In genomic region chr1:60510162-60510561, GRCh38 we compare ENCODE assay signal across 14 cellular contexts.
A peak's percentile ranks its signal among the peaks of the same experiment; 100 is the strongest.
DNase-seq lines count a peak whose midpoint lies in the region; ATAC-seq and TF ChIP-seq lines count a peak whose summit lies in the region.
"Had no signal": no experiment of that assay in that cellular context is flagged by ENCODE, and none has a peak within 500 bp of the region (broad histone marks: within the 10 kb centered on the region; RNA-seq: fewer than 3 reads in every experiment).

No MANE protein-coding gene starts in this region.

- H3K4me3 ChIP-seq in PC-3 (ENCODE audit: low read length) = no peak overlapping the region
- no peak overlapping the region for H3K4me3 ChIP-seq in fibroblast of pulmonary artery (replicated peaks; ENCODE audit: low read depth, low read length)
- H3K4me3 ChIP-seq: BLaER1 had no signal

- no peak overlapping the region for H3K4me3 Mint-ChIP-seq in T-cell

- H3K4me1 Mint-ChIP-seq in T-cell = no peaks in the 10 kb centered on the region

- no peak overlapping the region for H3K27ac ChIP-seq in PC-3 (ENCODE audit: low read length)
- H3K27ac ChIP-seq: BLaER1 had no signal

- H3K36me3 Mint-ChIP-seq in T-cell = no peaks in the 10 kb centered on the region

- POLR2A ChIA-PET in PC-3 (lab: Charles Lee; ENCODE audit: unreplicated experiment) = no interaction called here
- POLR2A ChIA-PET in T-cell (lab: Charles Lee) = no interaction called here

- intact Hi-C loops in PC-3 (cut with micrococcal nuclease) = no loop called here

- no peak overlapping the region for H3K27ac Mint-ChIP-seq in T-cell

- no peak overlapping the region for H3K9ac ChIP-seq in PC-3 (ENCODE audit: low read length)
- H3K9ac ChIP-seq: BLaER1 had no signal

- no peak for TF ChIP-seq CTCF in PC-3 (conservative IDR thresholded peaks at IDR 0.05; ENCODE audit: low read depth, low read length)
- TF ChIP-seq CTCF in fibroblast of pulmonary artery (IDR thresholded peaks at IDR 0.05; ENCODE audit: low read length, missing control alignments) = no peak

- H3F3A ChIP-seq in PC-3 (ENCODE audit: low read length, unreplicated experiment) = no peaks in the 10 kb centered on the region

- H2AFZ ChIP-seq in PC-3 (ENCODE audit: low read length) = no peak overlapping the region

- H3K4me1 ChIP-seq in PC-3 (ENCODE audit: insufficient read depth, low read length) = no peaks in the 10 kb centered on the region
- H3K4me1 ChIP-seq: BLaER1 had no signal

- no peaks in the 10 kb centered on the region for H3K79me2 ChIP-seq in PC-3 (ENCODE audit: low read length)

- H3K4me2 ChIP-seq in PC-3 (ENCODE audit: low read length) = no peak overlapping the region
- H3K4me2 ChIP-seq: BLaER1 had no signal

- peak; percentile 45 for ATAC-seq in PC-3
- ATAC-seq in HG02571 (IDR thresholded peaks at IDR 0.05; ENCODE audit: unreplicated experiment) = no peak
- no peak for ATAC-seq in T-cell (replicated peaks in 1 of 4)
- ATAC-seq: Panc1 had no signal

- CTCF ChIA-PET in PC-3 (lab: Charles Lee) (no interaction called here), T-cell (lab: Charles Lee) (no interaction called here)

- H3K27me3 Mint-ChIP-seq in T-cell = no peaks in the 10 kb centered on the region

- H3K36me3 ChIP-seq in PC-3 (ENCODE audit: low read depth, low read length) = no peaks in the 10 kb centered on the region
- H3K36me3 ChIP-seq: BLaER1 had no signal

- H3K9me3 Mint-ChIP-seq in T-cell = peaks cover 0 to 11% (median 10%) of the 10 kb centered on the region in 3 donors

- H4K20me1 ChIP-seq in PC-3 (ENCODE audit: low read length) = no peaks in the 10 kb centered on the region
- H4K20me1 ChIP-seq: BLaER1 had no signal

- DNase-seq in LHCN-M2 (ENCODE audit: low read depth) (peak; percentile 51), PC-3 (peak; percentile 56), fibroblast of pulmonary artery (ENCODE audit: low read depth) (peak; percentile 14), pulmonary artery endothelial cell (ENCODE audit: low read depth, low spot score) (peak; percentile 39), T-cell (no peak)
- no peak for DNase-seq in activated effector memory CD4-positive, alpha-beta T cell treated with anti-CD3 and anti-CD28 coated beads, Interleukin-2, amount 50 U/mL, for 16 hours
- DNase-seq: Kasumi-1, NCI-H1048, NCI-H146, NCI-H2107, Right ventricle myocardium superior had no signal

- no TSS peak for BruUV-seq in PC-3 (replicated peaks; lab: Mats Ljungman, UMichigan)

- H3K27me3 ChIP-seq in PC-3 (ENCODE audit: low read length) = no peaks in the 10 kb centered on the region
- H3K27me3 ChIP-seq: BLaER1 had no signal

- no peaks in the 10 kb centered on the region for H3K9me2 ChIP-seq in PC-3 (replicated peaks; ENCODE audit: low read length)

- no peaks in the 10 kb centered on the region for H3K9me3 ChIP-seq in PC-3 (ENCODE audit: low read length)
- H3K9me3 ChIP-seq: BLaER1 had no signal

Comparison
In these comparisons a context has a peak if more than half of its experiments do, and no peak if none do; other contexts are left out.
1. DNase-seq: peak in LHCN-M2 (single experiment), PC-3 (single experiment), fibroblast of pulmonary artery (single experiment) and pulmonary artery endothelial cell (single experiment); none in T-cell (0 of 34) and activated effector memory CD4-positive, alpha-beta T cell treated with anti-CD3 and anti-CD28 coated beads, Interleukin-2, amount 50 U/mL, for 16 hours (single experiment).